9 cellular contexts compared by ENCODE assay signal in the genomic region with DNA sequence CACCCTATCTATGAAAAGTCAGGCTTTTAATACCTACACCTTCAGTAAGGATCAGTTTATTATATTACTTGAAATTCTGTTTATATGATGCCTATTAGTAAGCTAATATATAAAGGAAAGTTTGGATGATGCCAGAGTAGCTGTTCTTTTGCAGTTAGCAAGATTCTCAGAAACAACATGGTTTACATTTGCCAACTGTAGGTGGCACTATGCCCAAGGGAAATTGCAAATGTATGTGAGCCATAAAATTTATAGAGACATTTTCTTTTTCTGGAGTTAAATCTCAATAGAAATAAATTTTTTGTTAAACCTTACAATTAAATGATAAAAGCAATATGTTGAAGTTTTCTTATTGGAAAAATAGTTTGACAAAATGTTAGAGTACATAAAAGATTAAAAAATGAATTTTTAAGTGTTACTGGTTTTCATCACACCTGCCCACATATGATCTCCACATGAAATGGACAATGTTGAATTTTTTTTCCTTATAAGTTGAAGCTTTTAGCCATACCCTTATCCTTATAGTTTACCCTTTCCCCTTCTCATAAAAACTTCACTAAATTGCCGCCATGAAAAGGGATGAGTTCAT. TPM values are rescaled to one million over a fixed set of nuclear protein-coding genes. Genes with fewer than 3 reads are reported as not detected.
DNase-seq lines count a peak whose midpoint lies in the region; ATAC-seq lines count a peak whose summit lies in the region.
"Had no signal": no experiment of that assay in that cellular context is flagged by ENCODE, and none has a peak within 500 bp of the region (broad histone marks: within the 10 kb centered on the region; RNA-seq: fewer than 3 reads in every experiment).

No MANE protein-coding gene starts in this region.

- H3K4me1 Mint-ChIP-seq in CD8-positive, alpha-beta memory T cell, result no peaks in the 10 kb centered on the region

- no peaks in the 10 kb centered on the region for H3K27me3 ChIP-seq in CD8-positive, alpha-beta memory T cell (ENCODE audit: insufficient read depth, low read length, poor library complexity, severe bottlenecking)
- H3K27me3 ChIP-seq in HAP-1 (ENCODE audit: low read depth), result no peaks in the 10 kb centered on the region; the same call in 1 of the 2 replicates

- H3K27ac Mint-ChIP-seq in CD8-positive, alpha-beta memory T cell, result no peak overlapping the region

- H3K27ac ChIP-seq in CD8-positive, alpha-beta memory T cell (ENCODE audit: low read depth, low read length), result no peak overlapping the region

- ATAC-seq in GM19035 (IDR thresholded peaks at IDR 0.05; ENCODE audit: unreplicated experiment) (no peak), HG03460 (IDR thresholded peaks at IDR 0.05; ENCODE audit: unreplicated experiment) (no peak)

- DNase-seq in CD8-positive, alpha-beta memory T cell, result peak in 4 of 5 donors; percentile 21 to 55 (median 42)
- DNase-seq in HAP-1 (ENCODE audit: low spot score in 2 of 2), result peak; percentile 6 to 43
- DNase-seq in NCI-H69 (lab: John Stamatoyannopoulos, UW), result peak; percentile 51
- DNase-seq in activated naive CD4-positive, alpha-beta T cell treated with Interleukin-2 at 50 U/mL for 16 hours, result peak; percentile 19
- peak; percentile 1 for DNase-seq in hippocampal formation (lab: John Stamatoyannopoulos, UW)
- peak; percentile 12 for DNase-seq in stimulated activated CD4-positive, alpha-beta T cell treated with anti-CD3 and anti-CD28 coated beads, Interleukin-4, amount 100 ng/mL, for 1 hour

- in situ Hi-C loops in HAP-1 (cut with MboI; ENCODE audit: low sequenced_read_pairs), result loop anchor here (25.0 kb wide), 1 partner anchor 615 kb away; no protein-coding TSS in a partner anchor

- CTCF ChIA-PET in CD8-positive, alpha-beta memory T cell (lab: Charles Lee), result interaction anchor here (0.6 to 1.9 kb wide), 17 partner anchors 10 to 623 kb away, joined by 3 to 10 read pairs (median 3); partner anchors contain the start of genes GLMN and RPAP2

- no peaks in the 10 kb centered on the region for H3K36me3 Mint-ChIP-seq in CD8-positive, alpha-beta memory T cell

- H3K9me3 Mint-ChIP-seq in CD8-positive, alpha-beta memory T cell, result no peaks in the 10 kb centered on the region

- no peaks in the 10 kb centered on the region for H3K36me3 ChIP-seq in CD8-positive, alpha-beta memory T cell (ENCODE audit: insufficient read depth, low read length)
- no peaks in the 10 kb centered on the region for H3K36me3 ChIP-seq in HAP-1 (replicated peaks)

- no peaks in the 10 kb centered on the region for H3K4me1 ChIP-seq in CD8-positive, alpha-beta memory T cell (ENCODE audit: insufficient read depth, low read length)
- H3K4me1 ChIP-seq in HAP-1, result no peaks in the 10 kb centered on the region

- no peaks in the 10 kb centered on the region for H3K9me3 ChIP-seq in CD8-positive, alpha-beta memory T cell (ENCODE audit: low read length)
- no peaks in the 10 kb centered on the region for H3K9me3 ChIP-seq in HAP-1

- no peak overlapping the region for H3K4me3 Mint-ChIP-seq in CD8-positive, alpha-beta memory T cell

- no peak overlapping the region for H3K4me3 ChIP-seq in CD8-positive, alpha-beta memory T cell (ENCODE audit: low read length)
- no peak overlapping the region for H3K4me3 ChIP-seq in HAP-1

- H3K27me3 Mint-ChIP-seq in CD8-positive, alpha-beta memory T cell, result no peaks in the 10 kb centered on the region

- POLR2A ChIA-PET in CD8-positive, alpha-beta memory T cell (lab: Charles Lee), result no interaction called here

RNA-seq across cellular contexts. Expression of gene EPHX4, which starts 32.1 kb away (rescaled TPM):
- under 1 TPM; 0.15 to 0.62 TPM for total RNA-seq in CD8-positive, alpha-beta memory T cell
- 2.2 TPM for polyA plus RNA-seq in CD8-positive, alpha-beta memory T cell

RNA-seq across cellular contexts. Expression of gene BRDT, which starts 48.5 kb away (rescaled TPM):
- total RNA-seq in CD8-positive, alpha-beta memory T cell, result not detected
- polyA plus RNA-seq in CD8-positive, alpha-beta memory T cell, result not detected
- total RNA-seq: T-helper 2 cell treated with Interferon-gamma antibody and Interleukin-4, amounts not matched to agents 100 ng/mL and 5 ng/mL, for 36 hours had no signal

Comparison
In these comparisons a context has a peak if more than half of its experiments do, and no peak if none do; other contexts are left out.
1. DNase-seq: peak in every context shown above with its lines; median percentile 51 in NCI-H69; 42 in CD8-positive, alpha-beta memory T cell; 24 in HAP-1; 19 in activated naive CD4-positive, alpha-beta T cell treated with Interleukin-2 at 50 U/mL for 16 hours; 12 in stimulated activated CD4-positive, alpha-beta T cell treated with anti-CD3 and anti-CD28 coated beads, Interleukin-4, amount 100 ng/mL, for 1 hour; 1 in hippocampal formation.